Comparison of ENCODE assay signal across 8 cellular contexts in genomic region chr1:155172732-155173477, GRCh38. TPM values are rescaled to one million over a fixed set of nuclear protein-coding genes. Genes with fewer than 3 reads are reported as not detected.
DNase-seq lines count a peak whose midpoint lies in the region; ATAC-seq and TF ChIP-seq lines count a peak whose summit lies in the region.

Gene KRTCAP2 (minus strand): TSS chr1:155173304. CDS start chr1:155173224, 80 bp downstream.

- H3K79me2 ChIP-seq in SK-N-SH (ENCODE audit: insufficient read depth) (peaks cover 41% of the 10 kb centered on the region), osteoblast (ENCODE audit: insufficient read depth, low read length) (peaks cover 22% of the 10 kb centered on the region)

- H3K4me3 ChIP-seq in GM08714 (ENCODE audit: low read length): peak within 1 kb of the TSS; percentile 93
- H3K4me3 ChIP-seq in HFF-Myc (replicated peaks; ENCODE audit: low read depth, low read length): peak within 1 kb of the TSS; percentile 91
- H3K4me3 ChIP-seq in SK-N-SH (ENCODE audit: low read depth in 2 of 2, low read length in 1 of 2): peak within 1 kb of the TSS; percentile 75 to 93
- H3K4me3 ChIP-seq in osteoblast (ENCODE audit: insufficient read depth, low read length): peak within 1 kb of the TSS; percentile 87
- H3K4me3 ChIP-seq in thoracic aorta: peak within 1 kb of the TSS; percentile 78

- peak; percentile 84 for ATAC-seq in thoracic aorta (ENCODE audit: insufficient number of reproducible peaks, low FRiP score, low read depth)

- H3K36me3 ChIP-seq in SK-N-SH (replicated peaks in 1 of 2; ENCODE audit: control insufficient read depth in 1 of 2, insufficient read depth in 2 of 2, low read length in 1 of 2) (peaks cover 19 to 32% of the 10 kb centered on the region in 2 experiments), osteoblast (ENCODE audit: insufficient read depth, low read length) (peaks cover 26% of the 10 kb centered on the region), thoracic aorta (peaks cover 7% of the 10 kb centered on the region)

- H3K9me3 ChIP-seq in SK-N-SH: no peaks in the 10 kb centered on the region
- no peaks in the 10 kb centered on the region for H3K9me3 ChIP-seq in osteoblast (ENCODE audit: low read depth, low read length)
- H3K9me3 ChIP-seq in thoracic aorta: no peaks in the 10 kb centered on the region

- DNase-seq in HFF-Myc (ENCODE audit: extremely low read depth, low read depth) (peak; percentile 90), NCI-H1048 (lab: John Stamatoyannopoulos, UW) (peak; percentile 98), SK-N-SH (peak; percentile 94), glomerular endothelial cell (ENCODE audit: extremely low read depth, low read depth, low spot score) (peak; percentile 78), osteoblast (ENCODE audit: insufficient read length, low spot score, missing footprints) (peak; percentile 100), thoracic aorta (ENCODE audit: low spot score) (peak; percentile 79)
- DNase-seq in activated naive CD4-positive, alpha-beta T cell treated with anti-CD3 and anti-CD28 coated beads, Interleukin-2, amount 50 U/mL, for 16 hours: peak; percentile 93

- POLR2A ChIA-PET in SK-N-SH (lab: Yijun Ruan, JAX): interaction anchor here (0.7 to 1.6 kb wide), 8 partner anchors 21 to 122 kb away, joined by 3 to 12 read pairs (median 4); partner anchors contain the start of genes ADAM15, CLK2, DPM3 and SLC50A1

- peak within 1 kb of the TSS; percentile 80 for H2AFZ ChIP-seq in SK-N-SH (ENCODE audit: low read depth)
- H2AFZ ChIP-seq in osteoblast (ENCODE audit: low read length): peak within 1 kb of the TSS; percentile 88

- H3K4me1 ChIP-seq in SK-N-SH (ENCODE audit: control insufficient read depth in 1 of 2, insufficient read depth in 2 of 2, low read depth in 1 of 2, low read length in 1 of 2): peaks cover 0 to 33% of the 10 kb centered on the region in 2 experiments; a peak in 3 of 4 replicates
- peaks cover 17% of the 10 kb centered on the region for H3K4me1 ChIP-seq in osteoblast (ENCODE audit: insufficient read depth, low read length)
- peaks cover 8 to 33% of the 10 kb centered on the region in 2 donors for H3K4me1 ChIP-seq in thoracic aorta (ENCODE audit: control insufficient read depth in 1 of 2, low read depth in 2 of 2)

- CTCF ChIA-PET in SK-N-SH (lab: Yijun Ruan, JAX): interaction anchor here (0.6 to 14.8 kb wide), 45 partner anchors 8 to 585 kb away, joined by 3 to 496 read pairs (median 4); partner anchors contain the start of genes ADAM15, DPM3, EFNA1 and ENTREP3

- H3K9me2 ChIP-seq in SK-N-SH: no peaks in the 10 kb centered on the region

- TF ChIP-seq EP300 in SK-N-SH (IDR thresholded peaks at IDR 0.05; ENCODE audit: borderline replicate concordance in 1 of 2, low read depth in 1 of 2, low read length in 1 of 2): no peak

- H3K27ac ChIP-seq in SK-N-SH (ENCODE audit: low read depth in 2 of 2, low read length in 1 of 2) (peak within 1 kb of the TSS; percentile 92), osteoblast (ENCODE audit: low read depth, low read length) (peak within 1 kb of the TSS; percentile 80), thoracic aorta (peak within 1 kb of the TSS; percentile 82 to 91)

- TF ChIP-seq CTCF in HFF-Myc (IDR thresholded peaks at IDR 0.05; ENCODE audit: low read depth, low read length, missing control alignments) (peak; percentile 92), SK-N-SH (IDR thresholded peaks at IDR 0.05) (peak; percentile 91), osteoblast (IDR thresholded peaks at IDR 0.05; ENCODE audit: extremely low read depth, low read depth, low read length) (peak; percentile 98), thoracic aorta (IDR thresholded peaks at IDR 0.05) (peak; percentile 86)

- H3F3A ChIP-seq in SK-N-SH (replicated peaks; ENCODE audit: insufficient read depth): peaks cover 48% of the 10 kb centered on the region

- WGBS in SK-N-SH (ENCODE audit: low lambda C conversion rate): 2% methylated on average over 12 of the region's 57 CpGs

- H3K4me2 ChIP-seq in SK-N-SH (peak within 1 kb of the TSS; percentile 94), osteoblast (ENCODE audit: insufficient read depth, low read length) (peak within 1 kb of the TSS; percentile 89)

- TF ChIP-seq RAD21 in SK-N-SH (IDR thresholded peaks at IDR 0.05; ENCODE audit: low read length): no peak

- peak within 1 kb of the TSS; percentile 96 for H3K9ac ChIP-seq in SK-N-SH

- H3K27me3 ChIP-seq in SK-N-SH (ENCODE audit: insufficient read depth) (no peaks in the 10 kb centered on the region), osteoblast (ENCODE audit: insufficient read depth, low read length) (no peaks in the 10 kb centered on the region), thoracic aorta (replicated peaks; ENCODE audit: insufficient read depth) (no peaks in the 10 kb centered on the region)

- no peaks in the 10 kb centered on the region for H4K20me1 ChIP-seq in SK-N-SH (ENCODE audit: insufficient read depth)
- peaks cover 14% of the 10 kb centered on the region for H4K20me1 ChIP-seq in osteoblast (ENCODE audit: insufficient read depth, low read length)

TF ChIP-seq in SK-N-SH, 30 proteins besides CTCF, POLR2A, EP300 and RAD21:
- TF ChIP-seq CHD2 (IDR thresholded peaks at IDR 0.05; ENCODE audit: low read length, partially characterized antibody): peak; percentile 89
- peak; percentile 70; the same call in 1 of the 2 replicates for TF ChIP-seq ZBTB33 (IDR thresholded peaks at IDR 0.05; ENCODE audit: borderline replicate concordance, low read depth)
- TF ChIP-seq FOXM1 (IDR thresholded peaks at IDR 0.05; ENCODE audit: low read depth): no peak
- peak; percentile 69 for TF ChIP-seq ELF1 (IDR thresholded peaks at IDR 0.05)
- TF ChIP-seq TAF1 (IDR thresholded peaks at IDR 0.05; ENCODE audit: borderline replicate concordance, low read depth, low read length): peak; percentile 80
- TF ChIP-seq SIN3A (IDR thresholded peaks at IDR 0.05; ENCODE audit: borderline replicate concordance, low read depth, low read length): peak; percentile 82; the same call in 1 of the 2 replicates
- peak; percentile 34; the same call in 1 of the 2 replicates for TF ChIP-seq RCOR1 (IDR thresholded peaks at IDR 0.05; ENCODE audit: low read length)
- no peak; the same call in 1 of the 2 replicates for TF ChIP-seq PBX3 (IDR thresholded peaks at IDR 0.05)
- peak; percentile 95 for TF ChIP-seq NRF1 (IDR thresholded peaks at IDR 0.05; ENCODE audit: low read depth, low read length)
- no peak for TF ChIP-seq GATA2 (CRISPR knock-in tag; IDR thresholded peaks at IDR 0.05)
- no peak for TF ChIP-seq RFX5 (IDR thresholded peaks at IDR 0.05; ENCODE audit: low read length)
- no peak for TF ChIP-seq JUND (IDR thresholded peaks at IDR 0.05)
- TF ChIP-seq GABPA (IDR thresholded peaks at IDR 0.05; ENCODE audit: low read depth): peak; percentile 70
- TF ChIP-seq MXI1 (IDR thresholded peaks at IDR 0.05; ENCODE audit: low read depth, low read length): peak; percentile 49; the same call in 1 of the 2 replicates
- peak; percentile 94 for TF ChIP-seq POLR2AphosphoS5 (IDR thresholded peaks at IDR 0.05; ENCODE audit: low read depth, low read length)

RNA-seq across cellular contexts. Expression of gene KRTCAP2, which starts in this region (rescaled TPM):
- polyA plus RNA-seq in SK-N-SH (2012; rRNA removed): 203 and 238 TPM in 2 replicates
- polyA plus RNA-seq in SK-N-SH (2012; cell fraction: cytosol; rRNA removed): 133 and 181 TPM in 2 replicates
- 254 and 311 TPM in 2 replicates for polyA plus RNA-seq in SK-N-SH (2012; cell fraction: nucleus; rRNA removed)
- total RNA-seq in glomerular endothelial cell: 121 and 150 TPM in 2 replicates
- 112 and 117 TPM in 2 replicates for total RNA-seq in osteoblast
- 100 to 1,000 TPM; 106 to 112 TPM for total RNA-seq in thoracic aorta

Comparison
In these comparisons a context has a peak if more than half of its experiments do, and no peak if none do; other contexts are left out.
1. Peak in every context shown above with its lines: DNase-seq, ATAC-seq, H3K4me3 ChIP-seq and H3K27ac ChIP-seq.